ENCODE assay signal across 1 cellular context in genomic region chr10:32393942-32394341, GRCh38.
TF ChIP-seq lines count a peak whose summit lies in the region.

No MANE protein-coding gene starts in this region.

TF ChIP-seq in H1, 55 proteins besides CTCF, POLR2A, EP300 and RAD21:
- TF ChIP-seq GTF2F1 (IDR thresholded peaks at IDR 0.05; ENCODE audit: borderline replicate concordance, low read depth, low read length): no peak
- no peak for TF ChIP-seq KDM5A (IDR thresholded peaks at IDR 0.05; ENCODE audit: low read length)
- TF ChIP-seq FOSL1 (IDR thresholded peaks at IDR 0.05; ENCODE audit: insufficient read depth, low read depth, low read length): no peak
- no peak for TF ChIP-seq TAF1 (IDR thresholded peaks at IDR 0.05; ENCODE audit: low read depth, low read length)
- no peak for TF ChIP-seq JUN (IDR thresholded peaks at IDR 0.05; ENCODE audit: low read depth, low read length)
- no peak for TF ChIP-seq BCL11A (IDR thresholded peaks at IDR 0.05; ENCODE audit: low read depth in 2 of 2, low read length in 2 of 2)
- TF ChIP-seq TAF7 (optimal IDR thresholded peaks at IDR 0.05; ENCODE audit: borderline replicate concordance, low read depth, low read length): no peak
- no peak for TF ChIP-seq POU5F1 (IDR thresholded peaks at IDR 0.05; ENCODE audit: low read depth, low read length)
- no peak for TF ChIP-seq ASH2L (IDR thresholded peaks at IDR 0.05; ENCODE audit: low read length)
- no peak for TF ChIP-seq MAFK (IDR thresholded peaks at IDR 0.05; ENCODE audit: low read depth, low read length)
- TF ChIP-seq RXRA (IDR thresholded peaks at IDR 0.05; ENCODE audit: insufficient read depth, low read depth, low read length): no peak
- no peak for TF ChIP-seq SP1 (IDR thresholded peaks at IDR 0.05; ENCODE audit: low read depth, low read length)
- no peak for TF ChIP-seq PHF8 (conservative IDR thresholded peaks at IDR 0.05; ENCODE audit: low read depth, low read length)
